1 cellular context compared by ENCODE assay signal in genomic region chr7:22549667-22550513, GRCh38.
A peak's percentile ranks its signal among the peaks of the same experiment; 100 is the strongest.
TF ChIP-seq lines count a peak whose summit lies in the region.

No MANE protein-coding gene starts in this region.

TF ChIP-seq in GM12878, 131 proteins besides CTCF, POLR2A, EP300 and RAD21 (continued from another document):
- TF ChIP-seq ZNF592 (IDR thresholded peaks at IDR 0.05) = no peak
- TF ChIP-seq IKZF1 (conservative IDR thresholded peaks at IDR 0.05) = 0 out of 2 replicates have a peak, but pooled peaks have one; percentile 13
- no peak for TF ChIP-seq RUNX3 (IDR thresholded peaks at IDR 0.05; ENCODE audit: low read length)
- TF ChIP-seq ZNF217 (IDR thresholded peaks at IDR 0.05) = no peak
- TF ChIP-seq TBL1XR1 (IDR thresholded peaks at IDR 0.05; ENCODE audit: low read depth, low read length) = no peak
- no peak for TF ChIP-seq ZBED1 (IDR thresholded peaks at IDR 0.05; ENCODE audit: borderline replicate concordance)
- no peak for TF ChIP-seq E2F8 (IDR thresholded peaks at IDR 0.05; ENCODE audit: low read depth, partially characterized antibody)
- no peak for TF ChIP-seq PML (IDR thresholded peaks at IDR 0.05; ENCODE audit: low read length)
- TF ChIP-seq RBBP5 (conservative IDR thresholded peaks at IDR 0.05) = no peak
- TF ChIP-seq SMC3 (IDR thresholded peaks at IDR 0.05; ENCODE audit: borderline replicate concordance, low read length) = peak; percentile 44
- TF ChIP-seq E2F4 (IDR thresholded peaks at IDR 0.05; ENCODE audit: low read depth, low read length) = no peak
- TF ChIP-seq IRF3 (IDR thresholded peaks at IDR 0.05) = no peak
- no peak for TF ChIP-seq BCL11A (IDR thresholded peaks at IDR 0.05; ENCODE audit: low read depth, low read length)
- no peak for TF ChIP-seq BACH1 (IDR thresholded peaks at IDR 0.05; ENCODE audit: borderline replicate concordance)
- 0 out of 3 replicates have a peak, but pooled peaks of 1 of the 2 experiments have one; percentile 23 for TF ChIP-seq EGR1 (IDR thresholded peaks at IDR 0.05; ENCODE audit: borderline replicate concordance in 1 of 2, low read depth in 2 of 2, low read length in 2 of 2)
- no peak for TF ChIP-seq CEBPB (IDR thresholded peaks at IDR 0.05; ENCODE audit: borderline replicate concordance in 1 of 2, low read depth in 2 of 2, low read length in 2 of 2)
